ENCODE assay signal across 1 cellular context in the genomic region with DNA sequence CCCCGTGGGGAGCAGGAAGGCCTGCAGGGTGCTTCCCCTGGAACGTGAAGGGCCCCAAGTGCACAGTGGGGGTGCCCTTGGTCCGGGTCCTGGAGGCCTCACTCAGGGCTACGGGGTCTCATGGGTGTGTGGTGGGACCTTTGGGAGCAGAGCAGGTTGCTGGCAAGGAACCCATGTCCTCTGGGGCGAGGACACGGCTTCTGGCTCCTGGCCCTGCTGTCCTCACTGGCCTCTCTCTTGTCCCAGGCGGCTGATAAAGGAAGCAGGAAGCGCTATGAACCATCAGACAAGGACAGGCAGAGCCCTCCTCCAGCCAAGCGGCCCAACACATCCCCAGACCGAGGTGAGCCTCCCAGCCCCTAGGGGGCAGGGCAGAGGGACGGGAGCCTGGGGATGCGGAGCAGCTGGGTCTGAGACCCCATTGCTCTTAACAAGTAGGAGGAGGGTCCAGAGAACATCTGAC.
TF ChIP-seq lines count a peak whose summit lies in the region.

No MANE protein-coding gene starts in this region.

TF ChIP-seq in K562, 482 proteins besides CTCF, POLR2A, EP300 and RAD21 (continued from another document and continues in another):
- TF ChIP-seq MLLT1 (IDR thresholded peaks at IDR 0.05): peak in 1 of 2 experiments; percentile 67; a peak in 2 of 4 replicates
- peak; percentile 99 for TF ChIP-seq CTCFL (IDR thresholded peaks at IDR 0.05; ENCODE audit: borderline replicate concordance, insufficient read depth, low read depth, low read length, poor library complexity, severe bottlenecking)
- TF ChIP-seq KDM5B (IDR thresholded peaks at IDR 0.05; ENCODE audit: insufficient replicate concordance, low read depth, low read length): peak; percentile 50
- TF ChIP-seq ZNF583 (CRISPR knock-in tag; IDR thresholded peaks at IDR 0.05): no peak
- TF ChIP-seq CEBPG (CRISPR knock-in tag; IDR thresholded peaks at IDR 0.05): no peak
- TF ChIP-seq CEBPG (tag; conservative IDR thresholded peaks at IDR 0.05 in 1 of 2, IDR thresholded peaks at IDR 0.05 in 1 of 2): no peak
- no peak for TF ChIP-seq NCOA2 (IDR thresholded peaks at IDR 0.05; ENCODE audit: partially characterized antibody in 2 of 2)
- TF ChIP-seq, protein P1, sequence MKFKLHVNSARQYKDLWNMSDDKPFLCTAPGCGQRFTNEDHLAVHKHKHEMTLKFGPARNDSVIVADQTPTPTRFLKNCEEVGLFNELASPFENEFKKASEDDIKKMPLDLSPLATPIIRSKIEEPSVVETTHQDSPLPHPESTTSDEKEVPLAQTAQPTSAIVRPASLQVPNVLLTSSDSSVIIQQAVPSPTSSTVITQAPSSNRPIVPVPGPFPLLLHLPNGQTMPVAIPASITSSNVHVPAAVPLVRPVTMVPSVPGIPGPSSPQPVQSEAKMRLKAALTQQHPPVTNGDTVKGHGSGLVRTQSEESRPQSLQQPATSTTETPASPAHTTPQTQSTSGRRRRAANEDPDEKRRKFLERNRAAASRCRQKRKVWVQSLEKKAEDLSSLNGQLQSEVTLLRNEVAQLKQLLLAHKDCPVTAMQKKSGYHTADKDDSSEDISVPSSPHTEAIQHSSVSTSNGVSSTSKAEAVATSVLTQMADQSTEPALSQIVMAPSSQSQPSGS (CRISPR knock-in tag; IDR thresholded peaks at IDR 0.05): no peak
- TF ChIP-seq PHF21A (IDR thresholded peaks at IDR 0.05; ENCODE audit: borderline replicate concordance, low read depth): 0 out of 2 replicates have a peak, but pooled peaks have one; percentile 35
- no peak for TF ChIP-seq TGIF2 (CRISPR knock-in tag; IDR thresholded peaks at IDR 0.05)
- TF ChIP-seq MTA3 (IDR thresholded peaks at IDR 0.05; ENCODE audit: borderline replicate concordance): peak; percentile 80; the same call in 1 of the 2 replicates
- TF ChIP-seq HMG20A (CRISPR knock-in tag; conservative IDR thresholded peaks at IDR 0.05): no peak
- no peak for TF ChIP-seq HDAC8 (tag; IDR thresholded peaks at IDR 0.05)
- no peak for TF ChIP-seq ZNF780A (CRISPR knock-in tag; IDR thresholded peaks at IDR 0.05)
- TF ChIP-seq SIN3B (IDR thresholded peaks at IDR 0.05; ENCODE audit: low read depth): no peak
- peak; percentile 81 for TF ChIP-seq ESRRA (IDR thresholded peaks at IDR 0.05; ENCODE audit: borderline replicate concordance, low read depth)
- TF ChIP-seq NR3C1 (CRISPR knock-in tag; IDR thresholded peaks at IDR 0.05): no peak
- TF ChIP-seq ATF7 (IDR thresholded peaks at IDR 0.05): peak; percentile 59; the same call in 1 of the 2 replicates
- no peak for TF ChIP-seq PBX2 (CRISPR knock-in tag; IDR thresholded peaks at IDR 0.05; ENCODE audit: low read depth)
- TF ChIP-seq PBX2 (tag; conservative IDR thresholded peaks at IDR 0.05; ENCODE audit: low read depth): no peak
- peak; percentile 19; the same call in 1 of the 2 replicates for TF ChIP-seq MAX (CRISPR knock-in tag; IDR thresholded peaks at IDR 0.05)
- no peak for TF ChIP-seq MEIS2 (IDR thresholded peaks at IDR 0.05; ENCODE audit: partially characterized antibody)
- TF ChIP-seq STAG1 (CRISPR knock-in tag; IDR thresholded peaks at IDR 0.05; ENCODE audit: borderline replicate concordance): no peak
- TF ChIP-seq SOX6 (IDR thresholded peaks at IDR 0.05): peak; percentile 44; the same call in 1 of the 2 replicates
- TF ChIP-seq, protein P2, sequence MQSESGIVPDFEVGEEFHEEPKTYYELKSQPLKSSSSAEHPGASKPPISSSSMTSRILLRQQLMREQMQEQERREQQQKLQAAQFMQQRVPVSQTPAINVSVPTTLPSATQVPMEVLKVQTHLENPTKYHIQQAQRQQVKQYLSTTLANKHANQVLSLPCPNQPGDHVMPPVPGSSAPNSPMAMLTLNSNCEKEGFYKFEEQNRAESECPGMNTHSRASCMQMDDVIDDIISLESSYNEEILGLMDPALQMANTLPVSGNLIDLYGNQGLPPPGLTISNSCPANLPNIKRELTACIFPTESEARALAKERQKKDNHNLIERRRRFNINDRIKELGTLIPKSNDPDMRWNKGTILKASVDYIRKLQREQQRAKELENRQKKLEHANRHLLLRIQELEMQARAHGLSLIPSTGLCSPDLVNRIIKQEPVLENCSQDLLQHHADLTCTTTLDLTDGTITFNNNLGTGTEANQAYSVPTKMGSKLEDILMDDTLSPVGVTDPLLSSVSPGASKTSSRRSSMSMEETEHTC (IDR thresholded peaks at IDR 0.05): no peak
- TF ChIP-seq C11orf30 (IDR thresholded peaks at IDR 0.05; ENCODE audit: low read depth): no peak
- TF ChIP-seq HSF4 (CRISPR knock-in tag; IDR thresholded peaks at IDR 0.05; ENCODE audit: borderline replicate concordance): no peak
- TF ChIP-seq MAFF (IDR thresholded peaks at IDR 0.05; ENCODE audit: low read length): no peak
- TF ChIP-seq, protein P3, sequence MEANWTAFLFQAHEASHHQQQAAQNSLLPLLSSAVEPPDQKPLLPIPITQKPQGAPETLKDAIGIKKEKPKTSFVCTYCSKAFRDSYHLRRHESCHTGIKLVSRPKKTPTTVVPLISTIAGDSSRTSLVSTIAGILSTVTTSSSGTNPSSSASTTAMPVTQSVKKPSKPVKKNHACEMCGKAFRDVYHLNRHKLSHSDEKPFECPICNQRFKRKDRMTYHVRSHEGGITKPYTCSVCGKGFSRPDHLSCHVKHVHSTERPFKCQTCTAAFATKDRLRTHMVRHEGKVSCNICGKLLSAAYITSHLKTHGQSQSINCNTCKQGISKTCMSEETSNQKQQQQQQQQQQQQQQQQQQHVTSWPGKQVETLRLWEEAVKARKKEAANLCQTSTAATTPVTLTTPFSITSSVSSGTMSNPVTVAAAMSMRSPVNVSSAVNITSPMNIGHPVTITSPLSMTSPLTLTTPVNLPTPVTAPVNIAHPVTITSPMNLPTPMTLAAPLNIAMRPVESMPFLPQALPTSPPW (CRISPR knock-in tag; IDR thresholded peaks at IDR 0.05): peak; percentile 50; the same call in 1 of the 2 replicates
- peak; percentile 90 for TF ChIP-seq ELF1 (tag; IDR thresholded peaks at IDR 0.05)
- no peak for TF ChIP-seq BCL6 (CRISPR knock-in tag; IDR thresholded peaks at IDR 0.05)
- TF ChIP-seq, protein P4, sequence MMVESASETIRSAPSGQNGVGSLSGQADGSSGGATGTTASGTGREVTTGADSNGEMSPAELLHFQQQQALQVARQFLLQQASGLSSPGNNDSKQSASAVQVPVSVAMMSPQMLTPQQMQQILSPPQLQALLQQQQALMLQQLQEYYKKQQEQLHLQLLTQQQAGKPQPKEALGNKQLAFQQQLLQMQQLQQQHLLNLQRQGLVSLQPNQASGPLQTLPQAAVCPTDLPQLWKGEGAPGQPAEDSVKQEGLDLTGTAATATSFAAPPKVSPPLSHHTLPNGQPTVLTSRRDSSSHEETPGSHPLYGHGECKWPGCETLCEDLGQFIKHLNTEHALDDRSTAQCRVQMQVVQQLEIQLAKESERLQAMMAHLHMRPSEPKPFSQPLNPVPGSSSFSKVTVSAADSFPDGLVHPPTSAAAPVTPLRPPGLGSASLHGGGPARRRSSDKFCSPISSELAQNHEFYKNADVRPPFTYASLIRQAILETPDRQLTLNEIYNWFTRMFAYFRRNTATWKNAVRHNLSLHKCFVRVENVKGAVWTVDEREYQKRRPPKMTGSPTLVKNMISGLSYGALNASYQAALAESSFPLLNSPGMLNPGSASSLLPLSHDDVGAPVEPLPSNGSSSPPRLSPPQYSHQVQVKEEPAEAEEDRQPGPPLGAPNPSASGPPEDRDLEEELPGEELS (CRISPR knock-in tag; IDR thresholded peaks at IDR 0.05; ENCODE audit: borderline replicate concordance): 0 out of 2 replicates have a peak, but pooled peaks have one; percentile 26
- TF ChIP-seq IRF9 (tag; IDR thresholded peaks at IDR 0.05): no peak
- TF ChIP-seq RBM17 (IDR thresholded peaks at IDR 0.05; ENCODE audit: borderline replicate concordance, low read depth, low read length): no peak
- TF ChIP-seq ZBTB2 (IDR thresholded peaks at IDR 0.05): peak; percentile 42; the same call in 1 of the 2 replicates
- TF ChIP-seq ARID4B (CRISPR knock-in tag; IDR thresholded peaks at IDR 0.05): 0 out of 2 replicates have a peak, but pooled peaks have one; percentile 48
